8 cellular contexts compared by ENCODE assay signal in genomic region chr2:230416061-230416721, GRCh38. TPM values are rescaled to one million over a fixed set of nuclear protein-coding genes. Genes with fewer than 3 reads are reported as not detected.
DNase-seq lines count a peak whose midpoint lies in the region; ATAC-seq and TF ChIP-seq lines count a peak whose summit lies in the region.

Gene SP100 (plus strand): TSS chr2:230416201. CDS start chr2:230416297, 96 bp downstream.

- peak; percentile 75 for ATAC-seq in GM21723 (IDR thresholded peaks at IDR 0.05; ENCODE audit: unreplicated experiment)

- no peak within 1 kb of the TSS for H4K5ac ChIP-seq in mesendoderm (ENCODE audit: low read length)

- H2BK120ac ChIP-seq in mesendoderm (ENCODE audit: low read depth, low read length): no peak within 1 kb of the TSS

- no peaks in the 10 kb centered on the region for H3K36me3 ChIP-seq in mesendoderm (ENCODE audit: control insufficient read depth, insufficient read depth, low read length)

- no peak within 1 kb of the TSS for H3K4ac ChIP-seq in mesendoderm (ENCODE audit: low read depth, low read length)

- H2BK15ac ChIP-seq in mesendoderm (replicated peaks; ENCODE audit: low read depth): no peak within 1 kb of the TSS

- WGBS in mesendoderm (ENCODE audit: extremely low coverage, insufficient coverage, low lambda C conversion rate): no CpG with 5 or more reads among the region's 12 CpGs

- no peak within 1 kb of the TSS for H2BK5ac ChIP-seq in mesendoderm (ENCODE audit: low read length)

- no peaks in the 10 kb centered on the region for H3K4me1 ChIP-seq in mesendoderm (ENCODE audit: control insufficient read depth, low read depth, low read length)

- H3K27ac ChIP-seq in cingulate gyrus (ENCODE audit: low read depth, low read length): peak within 1 kb of the TSS; percentile 85
- H3K27ac ChIP-seq in mesendoderm (ENCODE audit: low read depth, low read length): no peak within 1 kb of the TSS

- no peak within 1 kb of the TSS for H3K4me2 ChIP-seq in mesendoderm (ENCODE audit: low read length)

- H3K18ac ChIP-seq in mesendoderm (ENCODE audit: low read length): no peak within 1 kb of the TSS

- TF ChIP-seq CTCF in LNCaP clone FGC (IDR thresholded peaks at IDR 0.05; ENCODE audit: control insufficient read depth, extremely low read depth, insufficient read depth): no peak

- no peaks in the 10 kb centered on the region for H3K79me2 ChIP-seq in mesendoderm (ENCODE audit: control insufficient read depth, insufficient read depth, low read length)

- no peak within 1 kb of the TSS for H3K23ac ChIP-seq in mesendoderm (ENCODE audit: low read length)

- no peaks in the 10 kb centered on the region for H3K27me3 ChIP-seq in mesendoderm (ENCODE audit: insufficient read depth, low read length, poor library complexity)

- H4K8ac ChIP-seq in mesendoderm (ENCODE audit: low read depth, low read length): no peak within 1 kb of the TSS

- no peaks in the 10 kb centered on the region for H3K79me1 ChIP-seq in mesendoderm (ENCODE audit: low read length)

- peak within 1 kb of the TSS; percentile 22 for H3K56ac ChIP-seq in mesendoderm (ENCODE audit: low read length)

- no peak within 1 kb of the TSS for H2AK5ac ChIP-seq in mesendoderm (ENCODE audit: low read length)

- DNase-seq in Daoy (ENCODE audit: low read depth): peak; percentile 89
- no peak for DNase-seq in LNCaP clone FGC (ENCODE audit: low read depth)
- peak; percentile 76 for DNase-seq in activated CD4-positive, alpha-beta T cell treated with anti-CD3 and anti-CD28 coated beads for 1 hour
- DNase-seq in mesendoderm: peak; percentile 21
- peak; percentile 63 to 70 for DNase-seq in stimulated activated CD8-positive, alpha-beta memory T cell treated with anti-CD3 and anti-CD28 coated beads, Interleukin-4, amount 100 ng/mL, for 4 hours (ENCODE audit: low read depth in 2 of 2, low spot score in 1 of 2)
- no peak for DNase-seq in NCI-H526 treated with DMSO at 0.1 percent for 48 hours (lab: John Stamatoyannopoulos, UW)

- H3K9ac ChIP-seq in mesendoderm (ENCODE audit: low read length): no peak within 1 kb of the TSS

- peak within 1 kb of the TSS; percentile 46 for H3K4me3 ChIP-seq in LNCaP clone FGC (ENCODE audit: low read depth, low read length)
- no peak within 1 kb of the TSS for H3K4me3 ChIP-seq in mesendoderm (ENCODE audit: low read length)

RNA-seq across cellular contexts. Expression of gene SP100, which starts in this region (rescaled TPM):
- 37.2 and 43.8 TPM in 2 replicates for total RNA-seq in Daoy (2014; rRNA removed; shearing (Covaris generic))
- polyA plus RNA-seq in mesendoderm (2013, experiment 1 of 2): 0.72 TPM
- 0.55 TPM for polyA plus RNA-seq in mesendoderm (2013, experiment 2 of 2)

Comparison
In these comparisons a context has a peak if more than half of its experiments do, and no peak if none do; other contexts are left out.
1. DNase-seq: peak in Daoy (single experiment), activated CD4-positive, alpha-beta T cell treated with anti-CD3 and anti-CD28 coated beads for 1 hour (single experiment), mesendoderm (single experiment) and stimulated activated CD8-positive, alpha-beta memory T cell treated with anti-CD3 and anti-CD28 coated beads, Interleukin-4, amount 100 ng/mL, for 4 hours (2 of 2); none in LNCaP clone FGC (single experiment) and NCI-H526 treated with DMSO at 0.1 percent for 48 hours (single experiment).